18 cellular contexts compared by ENCODE assay signal in the genomic region with DNA sequence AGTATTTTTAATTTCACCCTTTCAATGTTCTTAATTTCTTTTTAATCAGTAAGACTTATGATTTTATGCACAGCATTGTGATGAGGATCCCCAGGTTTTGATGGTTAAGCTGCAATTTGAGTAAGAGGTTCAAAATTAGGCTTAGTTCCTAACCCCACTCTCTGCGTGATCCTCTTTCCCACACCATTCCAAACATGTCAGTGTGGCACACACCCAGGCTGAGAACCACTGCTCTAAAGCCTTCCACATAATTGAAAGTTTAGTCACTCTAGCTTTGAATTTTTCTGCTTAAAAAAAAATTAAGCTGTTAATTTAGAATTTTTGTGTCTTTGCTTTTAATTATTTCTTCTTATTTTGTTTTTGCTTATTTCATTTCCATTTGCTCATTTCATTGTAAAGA.
DNase-seq lines count a peak whose midpoint lies in the region; ATAC-seq and TF ChIP-seq lines count a peak whose summit lies in the region.
"Had no signal": no experiment of that assay in that cellular context is flagged by ENCODE, and none has a peak within 500 bp of the region (broad histone marks: within the 10 kb centered on the region; RNA-seq: fewer than 3 reads in every experiment).

No MANE protein-coding gene starts in this region.

- no peaks in the 10 kb centered on the region for H3K27me3 Mint-ChIP-seq in T-helper 17 cell
- H3K27me3 Mint-ChIP-seq: memory B cell had no signal

- no peaks in the 10 kb centered on the region for H3K27me3 ChIP-seq in adipocyte (replicated peaks; ENCODE audit: control insufficient read depth, insufficient read depth, low read length)
- H3K27me3 ChIP-seq in skeletal muscle satellite cell (ENCODE audit: control insufficient read depth, insufficient read depth, low read length) = no peaks in the 10 kb centered on the region
- H3K27me3 ChIP-seq: body of pancreas had no signal

- H3K36me3 ChIP-seq in adipocyte (ENCODE audit: control insufficient read depth, insufficient read depth, low read length, severe bottlenecking) = no peaks in the 10 kb centered on the region
- no peaks in the 10 kb centered on the region for H3K36me3 ChIP-seq in skeletal muscle satellite cell (ENCODE audit: insufficient read depth, low read length)

- H3K9me3 ChIP-seq in adipocyte (ENCODE audit: control insufficient read depth, low read length) (peaks cover 3% of the 10 kb centered on the region), skeletal muscle satellite cell (replicated peaks; ENCODE audit: low read length) (no peaks in the 10 kb centered on the region), T-helper 17 cell (ENCODE audit: control insufficient read depth, low read length, poor library complexity, severe bottlenecking) (no peaks in the 10 kb centered on the region)
- H3K9me3 ChIP-seq: body of pancreas had no signal

- H3K27ac Mint-ChIP-seq in T-helper 17 cell = no peak overlapping the region
- H3K27ac Mint-ChIP-seq: memory B cell, WTC11 had no signal

- peaks cover 3% of the 10 kb centered on the region for H3K4me1 Mint-ChIP-seq in T-helper 17 cell

- peak overlapping the region; percentile 49 for H3K4me2 ChIP-seq in skeletal muscle satellite cell (ENCODE audit: low read length)

- DNase-seq in GM04503 (ENCODE audit: low read depth) = peak; percentile 67
- peak; percentile 73 for DNase-seq in adipocyte (ENCODE audit: low read depth)
- DNase-seq in fibroblast of mammary gland (ENCODE audit: low read depth) = peak; percentile 36
- no peak for DNase-seq in NCI-H82 treated with DMSO at 0.1 percent for 48 hours (lab: John Stamatoyannopoulos, UW; ENCODE audit: unreplicated experiment)
- DNase-seq in T-helper 17 cell = no peak
- DNase-seq in NCI-H510A treated with DMSO at 0.1 percent for 48 hours (lab: John Stamatoyannopoulos, UW) = no peak
- DNase-seq: activated CD8-positive, alpha-beta memory T cell treated with anti-CD3 and anti-CD28 coated beads for 24 hours; activated effector memory CD4-positive, alpha-beta T cell treated with Interleukin-2 at 50 U/mL for 16 hours; body of pancreas; DND-41; effector memory CD4-positive, alpha-beta T cell; NCI-H2029 treated with DMSO at 0.1 percent for 48 hours; NCI-H526 treated with DMSO at 0.1 percent for 48 hours; PC-3; retina had no signal

- ATAC-seq in T-helper 17 cell = no peak
- ATAC-seq: body of pancreas, PC-3 had no signal

- no peak overlapping the region for H3K4me3 Mint-ChIP-seq in T-helper 17 cell
- H3K4me3 Mint-ChIP-seq: memory B cell, WTC11 had no signal

- H3K9ac ChIP-seq in adipocyte (ENCODE audit: low read length) (peak overlapping the region; percentile 39), skeletal muscle satellite cell (ENCODE audit: low read depth, low read length) (peak overlapping the region; percentile 40)

- no peaks in the 10 kb centered on the region for H3K36me3 Mint-ChIP-seq in T-helper 17 cell (ENCODE audit: low read depth)
- H3K36me3 Mint-ChIP-seq: memory B cell had no signal

- peak overlapping the region; percentile 1 for H3K4me3 ChIP-seq in adipocyte (ENCODE audit: low read length)
- no peak overlapping the region for H3K4me3 ChIP-seq in fibroblast of mammary gland (ENCODE audit: control insufficient read depth, low read depth, low read length)
- peak overlapping the region; percentile 11 for H3K4me3 ChIP-seq in skeletal muscle satellite cell (ENCODE audit: low read length)
- H3K4me3 ChIP-seq: body of pancreas had no signal

- peaks cover 17% of the 10 kb centered on the region for H3K4me1 ChIP-seq in adipocyte (ENCODE audit: control insufficient read depth, insufficient read depth, low read length)
- H3K4me1 ChIP-seq in skeletal muscle satellite cell (ENCODE audit: control insufficient read depth, insufficient read depth, low read length) = peaks cover 18% of the 10 kb centered on the region

- no peak for TF ChIP-seq CTCF in fibroblast of mammary gland (conservative IDR thresholded peaks at IDR 0.05; ENCODE audit: control insufficient read depth, insufficient read depth, low read depth, low read length)

Comparison
In these comparisons a context has a peak if more than half of its experiments do, and no peak if none do; other contexts are left out.
1. DNase-seq: peak in GM04503 (single experiment), adipocyte (single experiment) and fibroblast of mammary gland (single experiment); none in NCI-H82 treated with DMSO at 0.1 percent for 48 hours (single experiment), T-helper 17 cell (0 of 3) and NCI-H510A treated with DMSO at 0.1 percent for 48 hours (single experiment).